ENCODE assay signal across 19 cellular contexts in the genomic region with DNA sequence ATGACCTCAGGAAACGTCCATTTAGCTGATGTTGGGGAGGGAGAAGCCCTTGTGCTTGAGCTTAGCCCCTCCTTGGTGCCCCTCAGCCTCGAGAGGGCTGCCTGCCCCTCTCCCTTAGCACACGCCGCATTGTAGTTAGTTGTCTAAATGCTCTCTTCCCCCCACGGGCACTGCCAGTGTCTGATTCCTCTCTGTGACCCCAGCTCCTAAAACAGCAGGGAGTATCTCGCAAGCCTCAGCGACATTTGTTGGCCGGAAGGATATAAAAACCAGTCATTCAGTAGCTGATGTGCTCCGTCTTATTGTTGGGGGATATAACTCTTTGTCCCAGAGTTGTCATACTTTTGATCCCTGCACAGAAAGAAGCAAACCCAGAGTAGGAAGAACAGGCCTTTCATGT.
"Had no signal": no experiment of that assay in that cellular context is flagged by ENCODE, and none has a peak within 500 bp of the region (broad histone marks: within the 10 kb centered on the region; RNA-seq: fewer than 3 reads in every experiment).

No MANE protein-coding gene starts in this region.

- ATAC-seq: activated CD4-positive, alpha-beta T cell treated with anti-CD3 and anti-CD28 coated beads for 36 hours; activated T-cell treated with anti-CD3 and anti-CD28 coated beads, Interleukin-2, amount 50 U/mL, for 4 hours; effector memory CD8-positive, alpha-beta T cell; left colon; right cardiac atrium had no signal

- H3K4me3 Mint-ChIP-seq: activated CD4-positive, alpha-beta memory T cell treated with anti-CD3 and anti-CD28 coated beads, Interleukin-2, amount 10 ng/mL, durations not matched to agents 7 days and 5 days; activated CD4-positive, alpha-beta T cell treated with anti-CD3 and anti-CD28 coated beads for 36 hours; activated T-cell treated with anti-CD3 and anti-CD28 coated beads, Interleukin-2, amount 50 U/mL, for 4 hours; effector memory CD8-positive, alpha-beta T cell had no signal

- H3K9me3 ChIP-seq: stomach, thoracic aorta, vagina had no signal

- H3K9me3 Mint-ChIP-seq: activated CD4-positive, alpha-beta memory T cell treated with anti-CD3 and anti-CD28 coated beads, Interleukin-2, amount 10 ng/mL, durations not matched to agents 7 days and 5 days; activated T-cell treated with anti-CD3 and anti-CD28 coated beads, Interleukin-2, amount 50 U/mL, for 4 hours; effector memory CD8-positive, alpha-beta T cell; naive B cell had no signal

- H3K4me1 Mint-ChIP-seq: activated CD4-positive, alpha-beta memory T cell treated with anti-CD3 and anti-CD28 coated beads, Interleukin-2, amount 10 ng/mL, durations not matched to agents 7 days and 5 days; activated CD4-positive, alpha-beta T cell treated with anti-CD3 and anti-CD28 coated beads for 36 hours; naive B cell had no signal

- H3K27me3 ChIP-seq: stomach, vagina had no signal

- H3K27ac ChIP-seq: epithelial cell of prostate, vagina had no signal

- H3K36me3 Mint-ChIP-seq: naive B cell had no signal

- DNase-seq: activated CD4-positive, alpha-beta memory T cell treated with anti-CD3 and anti-CD28 coated beads, Interleukin-2, amount 10 ng/mL, durations not matched to agents 7 days and 5 days; activated CD4-positive, alpha-beta T cell treated with anti-CD3 and anti-CD28 coated beads for 36 hours; activated effector memory CD4-positive, alpha-beta T cell treated with Interleukin-2 at 50 U/mL for 16 hours; activated naive CD4-positive, alpha-beta T cell treated with anti-CD3 and anti-CD28 coated beads, Interleukin-2, amount 50 U/mL, for 16 hours; activated T-cell treated with anti-CD3 and anti-CD28 coated beads, Interleukin-2, amount 50 U/mL, for 4 hours; dermis blood vessel endothelial cell; effector memory CD8-positive, alpha-beta T cell; left colon; naive B cell; occipital lobe; right cardiac atrium; small intestine; stomach; T-helper 2 cell had no signal

- H3K27me3 Mint-ChIP-seq: activated CD4-positive, alpha-beta T cell treated with anti-CD3 and anti-CD28 coated beads for 36 hours had no signal

- H3K4me3 ChIP-seq: lung, stomach, thoracic aorta, vagina had no signal

- H3K36me3 ChIP-seq: stomach, thoracic aorta, vagina had no signal

- H3K27ac Mint-ChIP-seq: activated CD4-positive, alpha-beta memory T cell treated with anti-CD3 and anti-CD28 coated beads, Interleukin-2, amount 10 ng/mL, durations not matched to agents 7 days and 5 days; activated CD4-positive, alpha-beta T cell treated with anti-CD3 and anti-CD28 coated beads for 36 hours; effector memory CD8-positive, alpha-beta T cell; naive B cell; progenitor cell of endocrine pancreas had no signal
